In genomic region chr15:99736702-99737101, GRCh38 we compare ENCODE assay signal across 6 cellular contexts.
"Had no signal": no experiment of that assay in that cellular context is flagged by ENCODE, and none has a peak within 500 bp of the region (broad histone marks: within the 10 kb centered on the region; RNA-seq: fewer than 3 reads in every experiment).

No MANE protein-coding gene starts in this region.

- H3K4me3 Mint-ChIP-seq: H9 had no signal

- H3K27ac Mint-ChIP-seq: H9 had no signal

- DNase-seq: GM23248, GOT3, H9, HCEC 1CT, IMR-90, KBM-7 had no signal

- H3K9me3 Mint-ChIP-seq: H9 had no signal
